25 cellular contexts compared by ENCODE assay signal in genomic region chr13:86841264-86841663, GRCh38.
"Had no signal": no experiment of that assay in that cellular context is flagged by ENCODE, and none has a peak within 500 bp of the region (broad histone marks: within the 10 kb centered on the region; RNA-seq: fewer than 3 reads in every experiment).

No MANE protein-coding gene starts in this region.

- H2AFZ ChIP-seq: neural progenitor cell had no signal

- DNase-seq: hippocampal formation; left colon; left lung; lower lobe of right lung; mammary epithelial cell; mesendoderm; naive B cell; natural killer cell; nephron progenitor cell; ovary; right lobe of liver; stimulated activated CD4-positive, alpha-beta T cell treated with anti-CD3 and anti-CD28 coated beads, Interleukin-12 subunit alpha, Interleukin-12 subunit beta, amount 100 ng/mL, for 4 hours; stimulated activated CD4-positive, alpha-beta T cell treated with anti-CD3 and anti-CD28 coated beads, Interleukin-15, amount 100 ng/mL, for 24 hours; stimulated activated CD4-positive, alpha-beta T cell treated with anti-CD3 and anti-CD28 coated beads, Interleukin-2, amount 100 ng/mL, for 24 hours; stimulated activated CD4-positive, alpha-beta T cell treated with anti-CD3 and anti-CD28 coated beads, Interleukin-4, amount 100 ng/mL, for 1 hour; stimulated activated naive CD4-positive, alpha-beta T cell treated with Interleukin-2 at 50 U/mL for 16 hours; stomach; testis; thyroid gland; transverse colon had no signal

- ATAC-seq: left colon, left lung, natural killer cell had no signal

- H3K9ac ChIP-seq: neural progenitor cell had no signal

- H3K27me3 ChIP-seq: left lung, neural progenitor cell, ovary, right atrium auricular region, right lobe of liver, stomach, testis, thyroid gland, transverse colon, upper lobe of left lung, vagina had no signal

- H3K36me3 ChIP-seq: left lung, lower lobe of right lung, neural progenitor cell, ovary, right atrium auricular region, right lobe of liver, stomach, thyroid gland, transverse colon, upper lobe of left lung, vagina had no signal

- H3K9me3 ChIP-seq: right atrium auricular region, right lobe of liver, testis, thyroid gland, transverse colon, vagina had no signal

- H3K4me2 ChIP-seq: neural progenitor cell had no signal

- H3K27ac ChIP-seq: left lung, lower lobe of right lung, neural progenitor cell, ovary, right atrium auricular region, right lobe of liver, skin epidermis, stomach, testis, thyroid gland, transverse colon, upper lobe of left lung, vagina had no signal

- H3K4me1 ChIP-seq: left lung, lower lobe of right lung, neural progenitor cell, right atrium auricular region, right lobe of liver, testis, thyroid gland, transverse colon, upper lobe of left lung, vagina had no signal

- H3K4me3 ChIP-seq: left lung, lower lobe of right lung, neural progenitor cell, ovary, right atrium auricular region, right lobe of liver, skin epidermis, stomach, testis, thyroid gland, transverse colon, upper lobe of left lung, vagina had no signal
